In the genomic region with DNA sequence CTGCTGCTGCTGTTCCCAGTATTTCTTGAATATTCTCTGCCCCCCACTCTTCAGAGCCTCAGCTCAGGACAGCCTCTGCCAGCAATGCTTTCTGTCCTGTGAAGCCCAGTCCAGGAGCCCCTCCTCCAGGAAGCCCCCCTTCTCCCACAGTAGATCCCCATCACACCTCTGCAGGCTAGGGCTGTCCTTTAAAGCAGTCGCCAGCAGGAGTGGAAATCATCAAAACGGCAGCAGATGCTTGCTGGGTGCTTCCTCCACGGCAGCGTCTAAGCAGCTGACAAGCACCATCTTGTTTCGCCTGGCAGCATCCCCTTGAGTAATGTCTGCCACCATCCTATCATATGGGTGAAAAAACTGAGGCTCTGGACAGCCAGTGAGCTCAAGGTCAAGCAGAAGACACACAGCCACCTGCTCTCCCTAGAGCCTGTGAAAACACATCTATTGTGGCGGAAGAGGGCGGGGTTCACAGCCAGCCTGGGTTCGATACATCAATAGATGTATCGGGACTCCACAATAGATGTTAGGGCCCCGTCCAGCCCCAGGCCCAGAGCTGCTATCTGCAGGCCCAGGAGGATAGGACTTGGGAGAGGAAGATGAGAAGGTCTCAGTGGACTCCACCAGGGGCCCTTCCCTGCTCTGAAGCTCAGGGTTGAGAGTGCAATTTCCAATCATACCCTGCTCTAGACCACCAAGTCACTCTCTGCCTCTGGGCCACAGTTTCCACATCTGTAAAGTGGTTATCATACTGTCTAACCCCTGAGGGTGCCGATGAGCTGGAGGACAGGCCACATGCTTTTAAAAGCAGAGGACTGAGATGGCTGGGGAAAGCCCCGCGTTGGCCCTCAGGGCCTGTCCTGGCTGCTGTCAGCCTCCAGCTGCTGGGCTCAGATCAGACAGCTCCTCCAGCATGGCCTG, we compare ENCODE assay signal across 12 cellular contexts. TPM values are rescaled to one million over a fixed set of nuclear protein-coding genes. Genes with fewer than 3 reads are reported as not detected.
DNase-seq lines count a peak whose midpoint lies in the region; ATAC-seq and TF ChIP-seq lines count a peak whose summit lies in the region.
"Had no signal": no experiment of that assay in that cellular context is flagged by ENCODE, and none has a peak within 500 bp of the region (broad histone marks: within the 10 kb centered on the region; RNA-seq: fewer than 3 reads in every experiment).

No MANE protein-coding gene starts in this region.

- CTCF ChIA-PET in CD8-positive, alpha-beta memory T cell (lab: Charles Lee): interaction anchor here (0.7 to 11.0 kb wide), 12 partner anchors 13 to 124 kb away, joined by 3 to 171 read pairs (median 4); a partner anchor contains a TSS

- H3K36me3 Mint-ChIP-seq in CD8-positive, alpha-beta memory T cell: peaks cover 14 to 93% (median 21%) of the 10 kb centered on the region in 3 donors
- H3K36me3 Mint-ChIP-seq in IgD-negative memory B cell (peaks cover 2% of the 10 kb centered on the region), neural crest cell (ENCODE audit: low read depth) (peaks cover 2% of the 10 kb centered on the region)

- ATAC-seq in HG02623 (IDR thresholded peaks at IDR 0.05; ENCODE audit: unreplicated experiment) (no peak), GM18511 (IDR thresholded peaks at IDR 0.05; ENCODE audit: unreplicated experiment) (no peak)

- H3K36me3 ChIP-seq in CD8-positive, alpha-beta memory T cell (ENCODE audit: insufficient read depth, low read length): peaks cover 66% of the 10 kb centered on the region
- H3K36me3 ChIP-seq in ascending aorta (no peaks in the 10 kb centered on the region), brain microvascular endothelial cell (replicated peaks) (peaks cover 5% of the 10 kb centered on the region)
- H3K36me3 ChIP-seq: suprapubic skin had no signal

- peak overlapping the region; percentile 97 to 100 (median 100) for H3K27ac Mint-ChIP-seq in CD8-positive, alpha-beta memory T cell
- peak overlapping the region; percentile 53 to 93 (median 74) for H3K27ac Mint-ChIP-seq in IgD-negative memory B cell
- H3K27ac Mint-ChIP-seq in neural crest cell (ENCODE audit: unreplicated experiment): peak overlapping the region; percentile 39

- H3K9me3 Mint-ChIP-seq in CD8-positive, alpha-beta memory T cell: peaks cover 0 to 4% (median 0%) of the 10 kb centered on the region in 5 donors
- H3K9me3 Mint-ChIP-seq in IgD-negative memory B cell (no peaks in the 10 kb centered on the region), neural crest cell (peaks cover 5% of the 10 kb centered on the region)

- no peak overlapping the region for H3K4me3 ChIP-seq in CD8-positive, alpha-beta memory T cell (ENCODE audit: low read length)
- H3K4me3 ChIP-seq in ascending aorta (no peak overlapping the region), brain microvascular endothelial cell (ENCODE audit: low read depth, low read length) (no peak overlapping the region)
- H3K4me3 ChIP-seq: suprapubic skin had no signal

- intact Hi-C loops in ascending aorta (cut with DNase I): no loop called here

- peak in 3 of 5 donors; percentile 42 to 79 (median 42) for DNase-seq in CD8-positive, alpha-beta memory T cell
- no peak for DNase-seq in ascending aorta (ENCODE audit: low spot score in 2 of 2)
- DNase-seq in neural crest cell (ENCODE audit: low read depth, low spot score): no peak
- no peak for DNase-seq in brain microvascular endothelial cell
- DNase-seq: erythroblast, mesendoderm, NCI-H446 had no signal

- peaks cover 0 to 5% of the 10 kb centered on the region in 2 donors for H3K27me3 Mint-ChIP-seq in CD8-positive, alpha-beta memory T cell
- H3K27me3 Mint-ChIP-seq in IgD-negative memory B cell: no peaks in the 10 kb centered on the region
- peaks cover 2% of the 10 kb centered on the region for H3K27me3 Mint-ChIP-seq in neural crest cell (ENCODE audit: low read depth)

- no peak for TF ChIP-seq CTCF in ascending aorta (IDR thresholded peaks at IDR 0.05)
- no peak for TF ChIP-seq CTCF in neural crest cell (conservative IDR thresholded peaks at IDR 0.05)
- TF ChIP-seq CTCF in brain microvascular endothelial cell (IDR thresholded peaks at IDR 0.05; ENCODE audit: low read depth, low read length, missing control alignments): no peak

- H3K4me1 Mint-ChIP-seq in CD8-positive, alpha-beta memory T cell: peaks cover 87 to 100% (median 90%) of the 10 kb centered on the region in 3 donors
- H3K4me1 Mint-ChIP-seq in IgD-negative memory B cell (peaks cover 4 to 21% (median 11%) of the 10 kb centered on the region in 3 donors), neural crest cell (peaks cover 23% of the 10 kb centered on the region)

- H3K27ac ChIP-seq in CD8-positive, alpha-beta memory T cell (ENCODE audit: low read depth, low read length): peak overlapping the region; percentile 94
- H3K27ac ChIP-seq in ascending aorta: peak overlapping the region; percentile 31 to 33
- no peak overlapping the region for H3K27ac ChIP-seq in brain microvascular endothelial cell

- no peaks in the 10 kb centered on the region for H3K9me3 ChIP-seq in CD8-positive, alpha-beta memory T cell (ENCODE audit: low read length)
- no peaks in the 10 kb centered on the region for H3K9me3 ChIP-seq in ascending aorta
- H3K9me3 ChIP-seq: suprapubic skin had no signal

- H3K4me3 Mint-ChIP-seq in CD8-positive, alpha-beta memory T cell: peak overlapping the region; percentile 64 to 82 (median 79)
- H3K4me3 Mint-ChIP-seq in IgD-negative memory B cell (peak overlapping the region in 2 of 4 donors; percentile 51 to 74), neural crest cell (no peak overlapping the region)

- no peaks in the 10 kb centered on the region for H3K27me3 ChIP-seq in CD8-positive, alpha-beta memory T cell (ENCODE audit: insufficient read depth, low read length, poor library complexity, severe bottlenecking)
- no peaks in the 10 kb centered on the region for H3K27me3 ChIP-seq in ascending aorta
- no peaks in the 10 kb centered on the region for H3K27me3 ChIP-seq in brain microvascular endothelial cell (replicated peaks)
- H3K27me3 ChIP-seq: suprapubic skin had no signal

- in situ Hi-C loops in brain microvascular endothelial cell (cut with HindIII; ENCODE audit: low pct_ligation_motif_present, low sequenced_read_pairs): no loop called here

- peaks cover 99% of the 10 kb centered on the region for H3K4me1 ChIP-seq in CD8-positive, alpha-beta memory T cell (ENCODE audit: insufficient read depth, low read length)
- H3K4me1 ChIP-seq in ascending aorta: peaks cover 0 to 5% of the 10 kb centered on the region in 2 donors

- POLR2A ChIA-PET in CD8-positive, alpha-beta memory T cell (lab: Charles Lee): interaction anchor here (1.0 to 10.1 kb wide), 8 partner anchors 13 to 319 kb away, joined by 3 to 282 read pairs (median 6); a partner anchor contains a TSS

RNA-seq across cellular contexts. Expression of a gene that starts 17.5 kb away (rescaled TPM):
- 100 to 1,000 TPM; 218 to 241 TPM for total RNA-seq in CD8-positive, alpha-beta memory T cell
- 107 TPM for polyA plus RNA-seq in CD8-positive, alpha-beta memory T cell
- 30.1 TPM for polyA plus RNA-seq in IgD-negative memory B cell
- 0.21 TPM for total RNA-seq in ascending aorta
- 0.16 TPM in 1 of 2 replicates, not detected in the other for total RNA-seq in neural crest cell
- total RNA-seq: cerebellum had no signal

Comparison
In these comparisons a context has a peak if more than half of its experiments do, and no peak if none do; other contexts are left out.
1. DNase-seq: peak in CD8-positive, alpha-beta memory T cell (3 of 5); none in ascending aorta (0 of 2), neural crest cell (single experiment) and brain microvascular endothelial cell (single experiment).
2. H3K27ac Mint-ChIP-seq: peak in every context shown above with its lines; median percentile 100 in CD8-positive, alpha-beta memory T cell; 74 in IgD-negative memory B cell; 39 in neural crest cell.
3. RNA of a gene that starts 17.5 kb away (total RNA-seq): 218 to 241 TPM in CD8-positive, alpha-beta memory T cell; 0.21 TPM in ascending aorta (single experiment) and 0.16 TPM in neural crest cell; every median in the first group is over 100 times any median in the second.